In the genomic region with DNA sequence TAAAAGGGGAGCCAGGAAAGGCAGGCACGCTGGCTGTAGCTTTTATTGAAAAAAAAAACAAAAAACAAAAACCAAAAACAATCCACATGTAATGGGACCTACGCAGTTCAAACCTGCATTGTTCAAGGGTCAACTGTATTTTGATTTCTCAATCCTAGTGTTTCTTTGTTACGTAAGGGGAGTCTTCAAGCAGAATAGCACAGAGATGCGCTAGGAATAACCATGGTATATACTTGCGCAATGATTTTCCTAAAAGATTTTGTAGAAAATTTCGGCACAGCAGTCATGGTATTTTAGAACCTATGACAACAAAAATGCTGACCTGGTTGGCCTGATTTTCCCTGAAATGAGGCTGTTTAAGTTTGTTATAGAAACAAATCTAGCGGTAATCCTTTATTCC, we compare ENCODE assay signal across 31 cellular contexts.
"Had no signal": no experiment of that assay in that cellular context is flagged by ENCODE, and none has a peak within 500 bp of the region (broad histone marks: within the 10 kb centered on the region; RNA-seq: fewer than 3 reads in every experiment).

No MANE protein-coding gene starts in this region.

- ATAC-seq: activated CD4-positive, alpha-beta T cell treated with anti-CD3 and anti-CD28 coated beads for 36 hours; activated CD4-positive, CD25-positive, alpha-beta regulatory T cell treated with anti-CD3 and anti-CD28 coated beads, Interleukin-2, amount 50 U/mL, for 24 hours; activated CD8-positive, alpha-beta memory T cell treated with anti-CD3 and anti-CD28 coated beads, Interleukin-2, amount 10 ng/mL, durations not matched to agents 7 days and 5 days; activated CD8-positive, alpha-beta T cell treated with anti-CD3 and anti-CD28 coated beads, Interleukin-2, amount 10 ng/mL, durations not matched to agents 7 days and 5 days; activated naive CD8-positive, alpha-beta T cell treated with anti-CD3 and anti-CD28 coated beads, Interleukin-2, amount 50 U/mL, for 24 hours; WTC11 had no signal

- DNase-seq: activated CD4-positive, alpha-beta memory T cell treated with anti-CD3 and anti-CD28 coated beads, Interleukin-2, amount 10 ng/mL, durations not matched to agents 7 days and 5 days; activated CD4-positive, alpha-beta T cell treated with anti-CD3 and anti-CD28 coated beads for 1 hour; activated CD4-positive, alpha-beta T cell treated with anti-CD3 and anti-CD28 coated beads for 36 hours; activated CD4-positive, alpha-beta T cell treated with anti-CD3 and anti-CD28 coated beads for 48 hours; activated CD4-positive, alpha-beta T cell treated with anti-CD3 and anti-CD28 coated beads, Interleukin-2, amount 10 ng/mL, durations not matched to agents 7 days and 5 days; activated CD4-positive, alpha-beta T cell treated with anti-CD3 and anti-CD28 coated beads, Interleukin-2, amount 50 U/mL, for 48 hours; activated CD4-positive, CD25-positive, alpha-beta regulatory T cell; activated CD8-positive, alpha-beta memory T cell treated with anti-CD3 and anti-CD28 coated beads for 24 hours; activated CD8-positive, alpha-beta memory T cell treated with anti-CD3 and anti-CD28 coated beads, Interleukin-2, amount 10 ng/mL, durations not matched to agents 7 days and 5 days; activated CD8-positive, alpha-beta memory T cell treated with anti-CD3 and anti-CD28 coated beads, Interleukin-2, amount 50 U/mL, for 48 hours; activated CD8-positive, alpha-beta T cell treated with anti-CD3 and anti-CD28 coated beads, Interleukin-2, amount 10 ng/mL, durations not matched to agents 7 days and 5 days; activated effector memory CD4-positive, alpha-beta T cell treated with Interleukin-2 at 50 U/mL for 16 hours; activated gamma-delta T cell; activated naive CD4-positive, alpha-beta T cell treated with anti-CD3 and anti-CD28 coated beads, Interleukin-2, amount 10 ng/mL, durations not matched to agents 7 days and 5 days; activated naive CD4-positive, alpha-beta T cell treated with Interleukin-2 at 50 U/mL for 16 hours; activated naive CD8-positive, alpha-beta T cell treated with anti-CD3 and anti-CD28 coated beads, Interleukin-2, amount 10 ng/mL, durations not matched to agents 7 days and 5 days; activated naive CD8-positive, alpha-beta T cell treated with anti-CD3 and anti-CD28 coated beads, Interleukin-2, amount 50 U/mL, for 24 hours; activated T-cell treated with anti-CD3 and anti-CD28 coated beads, Interleukin-2, amount 50 U/mL, for 24 hours; activated T-cell treated with anti-CD3 and anti-CD28 coated beads, Interleukin-2, amount 50 U/mL, for 48 hours; amygdala; anterior cingulate cortex; caudate nucleus; cerebellar nuclear complex; T-helper 2 cell; T-helper 9 cell; WERI-Rb-1 had no signal

- H3K36me3 ChIP-seq: ascending aorta, cardiac muscle cell, WERI-Rb-1 had no signal

- H3K27ac ChIP-seq: ascending aorta, cardiac muscle cell, WERI-Rb-1 had no signal

- H3K9me3 ChIP-seq: ascending aorta had no signal

- H3K4me1 ChIP-seq: ascending aorta had no signal

- FAIRE-seq: bronchial epithelial cell had no signal

- H3K4me3 ChIP-seq: ascending aorta, cardiac muscle cell had no signal

- H3K27me3 ChIP-seq: ascending aorta, cardiac muscle cell had no signal
